Comparison of ENCODE assay signal across 8 cellular contexts in the genomic region with DNA sequence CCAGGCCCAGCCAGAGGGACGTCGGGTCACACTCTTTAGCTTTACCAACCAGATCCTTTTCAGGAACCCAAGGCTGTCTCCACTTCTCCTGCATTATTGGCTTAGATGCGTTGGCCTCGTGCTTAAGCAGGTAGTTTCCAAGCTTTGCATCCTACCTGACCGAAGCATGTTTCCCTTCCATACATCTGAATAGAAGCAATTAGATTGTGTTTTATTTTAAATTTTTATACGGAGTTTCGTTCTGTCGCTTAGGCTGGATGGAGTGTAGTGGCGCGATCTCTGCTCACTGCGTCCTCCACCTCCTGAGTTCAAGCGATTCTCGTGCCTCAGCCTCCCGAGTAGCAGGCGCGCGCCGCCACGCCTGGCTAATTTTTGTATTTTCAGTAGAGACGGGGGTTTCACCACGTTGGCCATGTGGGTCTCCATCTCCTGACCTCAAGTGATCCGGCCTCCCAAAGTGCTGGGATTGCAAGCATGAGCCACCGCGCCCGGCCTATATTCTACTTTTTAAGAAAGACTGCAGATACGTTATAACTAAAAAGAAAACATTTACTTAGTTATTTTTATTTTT. TPM values are rescaled to one million over a fixed set of nuclear protein-coding genes. Genes with fewer than 3 reads are reported as not detected.
DNase-seq lines count a peak whose midpoint lies in the region; ATAC-seq lines count a peak whose summit lies in the region.

No MANE protein-coding gene starts in this region.

- H3K9me3 ChIP-seq in HUES6 (ENCODE audit: control insufficient read depth, insufficient read depth, low read depth, low read length), result no peaks in the 10 kb centered on the region

- CTCF ChIA-PET in activated CD8-positive, alpha-beta memory T cell treated with anti-CD3 and anti-CD28 coated beads, Interleukin-2, amount 10 ng/mL, durations not matched to agents 7 days and 5 days (lab: Charles Lee), result interaction anchor here (0.8 to 1.6 kb wide), 12 partner anchors 10 to 367 kb away, joined by 3 to 28 read pairs (median 5); a partner anchor contains a TSS

- peak overlapping the region; percentile 80 for H3K4me3 ChIP-seq in HUES6 (ENCODE audit: low read depth, low read length)

- 0 out of 2 replicates have a peak overlapping the region, but pooled peaks have one; percentile 1 for H3K27ac ChIP-seq in HUES6 (ENCODE audit: low read depth, low read length)

- H3K27me3 ChIP-seq in HUES6 (ENCODE audit: control insufficient read depth, insufficient read depth, low read length), result no peaks in the 10 kb centered on the region

- H3K4me3 Mint-ChIP-seq in activated CD8-positive, alpha-beta memory T cell treated with anti-CD3 and anti-CD28 coated beads, Interleukin-2, amount 10 ng/mL, durations not matched to agents 7 days and 5 days, result peak overlapping the region; percentile 90

- DNase-seq in activated CD8-positive, alpha-beta memory T cell treated with anti-CD3 and anti-CD28 coated beads, Interleukin-2, amount 10 ng/mL, durations not matched to agents 7 days and 5 days, result no peak
- DNase-seq in activated CD8-positive, alpha-beta memory T cell treated with anti-CD3 and anti-CD28 coated beads for 24 hours, result no peak
- DNase-seq in amniotic epithelial cell (ENCODE audit: low read depth), result peak; percentile 18
- peak; percentile 26 for DNase-seq in iris pigment epithelial cell (ENCODE audit: low read depth)
- peak; percentile 9 for DNase-seq in stimulated activated naive CD8-positive, alpha-beta T cell treated with anti-CD3 and anti-CD28 coated beads, Interleukin-15, Interleukin-2, amounts not matched to agents 100 U/mL and 50 U/mL, for 24 hours
- no peak for DNase-seq in NCI-H1930 (lab: John Stamatoyannopoulos, UW)

- peaks cover 7% of the 10 kb centered on the region for H3K27me3 Mint-ChIP-seq in activated CD8-positive, alpha-beta memory T cell treated with anti-CD3 and anti-CD28 coated beads, Interleukin-2, amount 10 ng/mL, durations not matched to agents 7 days and 5 days

- no peaks in the 10 kb centered on the region for H3K36me3 Mint-ChIP-seq in activated CD8-positive, alpha-beta memory T cell treated with anti-CD3 and anti-CD28 coated beads, Interleukin-2, amount 10 ng/mL, durations not matched to agents 7 days and 5 days

- no peaks in the 10 kb centered on the region for H3K4me1 ChIP-seq in HUES6 (ENCODE audit: control insufficient read depth, insufficient read depth, low read length)

- peak overlapping the region; percentile 89 for H3K27ac Mint-ChIP-seq in activated CD8-positive, alpha-beta memory T cell treated with anti-CD3 and anti-CD28 coated beads, Interleukin-2, amount 10 ng/mL, durations not matched to agents 7 days and 5 days

- H3K36me3 ChIP-seq in HUES6 (ENCODE audit: control insufficient read depth, insufficient read depth, low read length), result peaks cover 7% of the 10 kb centered on the region; the same call in 1 of the 2 replicates

- peaks cover 28% of the 10 kb centered on the region for H3K4me1 Mint-ChIP-seq in activated CD8-positive, alpha-beta memory T cell treated with anti-CD3 and anti-CD28 coated beads, Interleukin-2, amount 10 ng/mL, durations not matched to agents 7 days and 5 days

- peak; percentile 2 for ATAC-seq in activated CD8-positive, alpha-beta memory T cell treated with anti-CD3 and anti-CD28 coated beads, Interleukin-2, amount 10 ng/mL, durations not matched to agents 7 days and 5 days
- no peak for ATAC-seq in stimulated activated naive CD8-positive, alpha-beta T cell treated with anti-CD3 and anti-CD28 coated beads, Interleukin-15, Interleukin-2, amounts not matched to agents 100 U/mL and 50 U/mL, for 24 hours
- ATAC-seq in HG02759 (IDR thresholded peaks at IDR 0.05; ENCODE audit: unreplicated experiment), result no peak

- no peaks in the 10 kb centered on the region for H3K9me3 Mint-ChIP-seq in activated CD8-positive, alpha-beta memory T cell treated with anti-CD3 and anti-CD28 coated beads, Interleukin-2, amount 10 ng/mL, durations not matched to agents 7 days and 5 days (ENCODE audit: low read depth)

- H3K9ac ChIP-seq in HUES6 (ENCODE audit: low read length), result peak overlapping the region; percentile 73

RNA-seq across cellular contexts. Expression of a gene that starts 0.7 kb away (rescaled TPM):
- total RNA-seq in activated CD8-positive, alpha-beta memory T cell treated with anti-CD3 and anti-CD28 coated beads, Interleukin-2, amount 10 ng/mL, durations not matched to agents 7 days and 5 days, result 1 to 10 TPM; 4.3 to 4.9 TPM

RNA-seq across cellular contexts. Expression of a gene that starts 17.9 kb away (rescaled TPM):
- total RNA-seq in activated CD8-positive, alpha-beta memory T cell treated with anti-CD3 and anti-CD28 coated beads, Interleukin-2, amount 10 ng/mL, durations not matched to agents 7 days and 5 days, result 10 to 100 TPM; 38.4 to 51.3 TPM

Comparison
In these comparisons a context has a peak if more than half of its experiments do, and no peak if none do; other contexts are left out.
1. DNase-seq: peak in amniotic epithelial cell (single experiment), iris pigment epithelial cell (single experiment) and stimulated activated naive CD8-positive, alpha-beta T cell treated with anti-CD3 and anti-CD28 coated beads, Interleukin-15, Interleukin-2, amounts not matched to agents 100 U/mL and 50 U/mL, for 24 hours (single experiment); none in activated CD8-positive, alpha-beta memory T cell treated with anti-CD3 and anti-CD28 coated beads, Interleukin-2, amount 10 ng/mL, durations not matched to agents 7 days and 5 days (single experiment), activated CD8-positive, alpha-beta memory T cell treated with anti-CD3 and anti-CD28 coated beads for 24 hours (single experiment) and NCI-H1930 (0 of 2).